Comparison of ENCODE assay signal across 34 cellular contexts in the genomic region with DNA sequence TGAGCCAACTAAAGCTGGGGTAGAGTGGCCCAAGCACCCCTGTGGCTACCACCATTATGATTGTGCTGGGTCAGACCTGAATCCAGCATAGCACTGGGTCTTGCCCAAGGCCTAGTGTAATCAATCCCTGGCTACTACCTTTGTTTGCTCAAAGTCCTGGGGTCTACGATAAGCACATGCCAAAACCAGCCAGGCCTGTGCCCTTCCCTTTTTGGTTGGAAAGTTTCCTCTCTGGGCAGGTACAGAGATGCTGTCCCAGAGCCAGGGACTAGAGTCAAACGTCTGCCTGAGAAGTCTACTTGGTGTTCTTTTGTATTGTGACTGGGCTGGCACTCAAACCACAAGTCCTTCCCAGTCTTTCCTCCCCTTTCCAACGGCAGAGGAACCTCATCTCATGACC.
"Had no signal": no experiment of that assay in that cellular context is flagged by ENCODE, and none has a peak within 500 bp of the region (broad histone marks: within the 10 kb centered on the region; RNA-seq: fewer than 3 reads in every experiment).

No MANE protein-coding gene starts in this region.

- H3K9me3 ChIP-seq: MG63 had no signal

- DNase-seq: Karpas-422, Kasumi-1, MG63, MM.1S, MV-4-11, NCI-H1048, NCI-H1092, NCI-H1092 treated with DMSO at 0.1 percent for 48 hours, NCI-H1105, NCI-H1105 treated with DMSO at 0.1 percent for 48 hours, NCI-H1417, NCI-H1417 treated with DMSO at 0.1 percent for 48 hours, NCI-H1436, NCI-H1436 treated with DMSO at 0.1 percent for 48 hours, NCI-H146, NCI-H1694, NCI-H1694 treated with DMSO at 0.1 percent for 48 hours, NCI-H187, NCI-H187 treated with DMSO at 0.1 percent for 48 hours, NCI-H1930, NCI-H2029, NCI-H2029 treated with DMSO at 0.1 percent for 48 hours, NCI-H2081, NCI-H2081 treated with DMSO at 0.1 percent for 48 hours, NCI-H2107, NCI-H2171, NCI-H2171 treated with DMSO at 0.1 percent for 48 hours, NCI-H2227 treated with DMSO at 0.1 percent for 48 hours, NCI-H226, NCI-H345, NCI-H446, NCI-H446 treated with DMSO at 0.1 percent for 48 hours, NCI-H510A, NCI-H510A treated with DMSO at 0.1 percent for 48 hours had no signal

- H3K36me3 ChIP-seq: MG63 had no signal

- H3K27me3 ChIP-seq: MG63 had no signal

- H3K4me3 ChIP-seq: MG63 had no signal
